1 cellular context compared by ENCODE assay signal in the genomic region with DNA sequence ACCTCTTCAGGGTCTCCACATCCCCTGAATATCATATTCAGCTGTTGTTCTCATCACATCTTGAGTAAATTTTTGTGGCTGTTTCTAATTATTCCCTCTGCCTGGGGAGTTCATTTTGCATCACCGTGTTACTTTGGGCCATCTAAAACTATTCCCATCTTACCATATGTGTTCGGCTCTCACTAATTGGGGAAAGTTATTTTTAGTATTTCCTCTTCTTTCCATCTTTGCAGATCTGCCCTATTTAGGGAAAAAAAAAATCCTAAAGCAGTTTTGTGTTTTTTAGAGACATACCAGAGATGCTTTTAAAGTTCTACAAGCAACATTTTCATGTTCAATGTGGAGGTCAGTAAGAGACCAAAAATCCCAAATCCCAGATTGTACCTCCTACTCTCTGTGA.
TF ChIP-seq lines count a peak whose summit lies in the region.

No MANE protein-coding gene starts in this region.

TF ChIP-seq in IMR-90, 13 proteins besides CTCF, POLR2A, EP300 and RAD21 (continued from another document):
- TF ChIP-seq ELK1 (IDR thresholded peaks at IDR 0.05; ENCODE audit: borderline replicate concordance, low read depth, low read length): no peak
- TF ChIP-seq NFE2L2 (IDR thresholded peaks at IDR 0.05; ENCODE audit: low read depth, low read length): no peak
- TF ChIP-seq FOS (IDR thresholded peaks at IDR 0.05; ENCODE audit: low read depth, low read length): no peak
- no peak for TF ChIP-seq USF2 (IDR thresholded peaks at IDR 0.05; ENCODE audit: low read depth, low read length)
- no peak for TF ChIP-seq MXI1 (IDR thresholded peaks at IDR 0.05; ENCODE audit: borderline replicate concordance, low read depth, low read length)
- no peak for TF ChIP-seq SMC3 (IDR thresholded peaks at IDR 0.05; ENCODE audit: low read depth, low read length)
- TF ChIP-seq CEBPB (IDR thresholded peaks at IDR 0.05; ENCODE audit: low read depth, low read length): no peak
